Comparison of ENCODE assay signal across 13 cellular contexts in the genomic region with DNA sequence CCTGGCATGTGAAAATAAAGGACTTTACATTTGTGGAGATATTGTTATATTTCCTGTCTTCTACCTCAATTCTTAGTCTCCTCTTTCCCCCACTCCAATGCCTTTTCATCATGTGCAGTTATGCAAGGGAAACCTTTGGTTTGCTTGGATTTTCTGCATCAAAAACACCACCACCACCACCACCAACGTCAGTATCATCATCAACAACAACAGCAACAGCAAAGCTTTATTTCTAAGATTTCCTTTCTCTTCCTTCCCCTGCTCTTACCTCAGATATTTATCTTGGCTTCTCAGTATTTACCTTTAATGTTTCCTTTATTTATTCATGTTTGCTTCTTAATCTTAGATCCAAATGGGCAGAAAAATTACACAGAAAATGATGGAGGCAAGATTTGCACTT. TPM values are rescaled to one million over a fixed set of nuclear protein-coding genes. Genes with fewer than 3 reads are reported as not detected.
A peak's percentile ranks its signal among the peaks of the same experiment; 100 is the strongest.
DNase-seq lines count a peak whose midpoint lies in the region; ATAC-seq lines count a peak whose summit lies in the region.
"Had no signal": no experiment of that assay in that cellular context is flagged by ENCODE, and none has a peak within 500 bp of the region (broad histone marks: within the 10 kb centered on the region; RNA-seq: fewer than 3 reads in every experiment).

No MANE protein-coding gene starts in this region.

- ATAC-seq in activated naive CD4-positive, alpha-beta T cell treated with anti-CD3 and anti-CD28 coated beads, Interleukin-2, amount 50 U/mL, for 72 hours = no peak
- ATAC-seq in T-cell (replicated peaks in 1 of 4) (peak in 3 of 4 experiments; percentile 23 to 45 (median 27)), GM18873 (IDR thresholded peaks at IDR 0.05; ENCODE audit: low FRiP score, unreplicated experiment) (no peak)
- no peak for ATAC-seq in activated CD4-positive, CD25-positive, alpha-beta regulatory T cell treated with anti-CD3 and anti-CD28 coated beads, Interleukin-2, amount 50 U/mL, for 24 hours
- ATAC-seq: A549, GM23338 had no signal

- H3K4me1 Mint-ChIP-seq in activated naive CD4-positive, alpha-beta T cell treated with anti-CD3 and anti-CD28 coated beads, Interleukin-2, amount 10 ng/mL, durations not matched to agents 7 days and 5 days = peaks cover 26% of the 10 kb centered on the region
- H3K4me1 Mint-ChIP-seq in T-cell = peaks cover 21 to 25% (median 22%) of the 10 kb centered on the region in 3 donors
- H3K4me1 Mint-ChIP-seq in activated naive CD8-positive, alpha-beta T cell treated with anti-CD3 and anti-CD28 coated beads for 36 hours = peaks cover 8% of the 10 kb centered on the region

- peaks cover 4% of the 10 kb centered on the region for H3K9me3 Mint-ChIP-seq in activated naive CD4-positive, alpha-beta T cell treated with anti-CD3 and anti-CD28 coated beads, Interleukin-2, amount 10 ng/mL, durations not matched to agents 7 days and 5 days
- H3K9me3 Mint-ChIP-seq in activated naive CD4-positive, alpha-beta T cell treated with anti-CD3 and anti-CD28 coated beads, Interleukin-2, amount 50 U/mL, for 72 hours = peaks cover 0 to 4% of the 10 kb centered on the region in 2 donors
- H3K9me3 Mint-ChIP-seq in T-cell = no peaks in the 10 kb centered on the region
- H3K9me3 Mint-ChIP-seq in activated naive CD8-positive, alpha-beta T cell treated with anti-CD3 and anti-CD28 coated beads for 36 hours = no peaks in the 10 kb centered on the region

- H3K36me3 Mint-ChIP-seq in activated naive CD4-positive, alpha-beta T cell treated with anti-CD3 and anti-CD28 coated beads, Interleukin-2, amount 10 ng/mL, durations not matched to agents 7 days and 5 days = no peaks in the 10 kb centered on the region
- peaks cover 0 to 5% of the 10 kb centered on the region in 2 donors for H3K36me3 Mint-ChIP-seq in activated naive CD4-positive, alpha-beta T cell treated with anti-CD3 and anti-CD28 coated beads, Interleukin-2, amount 50 U/mL, for 72 hours
- no peaks in the 10 kb centered on the region for H3K36me3 Mint-ChIP-seq in T-cell
- no peaks in the 10 kb centered on the region for H3K36me3 Mint-ChIP-seq in activated naive CD8-positive, alpha-beta T cell treated with anti-CD3 and anti-CD28 coated beads for 36 hours

- no peak for DNase-seq in activated naive CD4-positive, alpha-beta T cell treated with anti-CD3 and anti-CD28 coated beads, Interleukin-2, amount 10 ng/mL, durations not matched to agents 7 days and 5 days
- DNase-seq in activated naive CD4-positive, alpha-beta T cell treated with anti-CD3 and anti-CD28 coated beads, Interleukin-2, amount 50 U/mL, for 72 hours (ENCODE audit: low spot score in 2 of 2) = no peak
- no peak for DNase-seq in T-cell
- peak; percentile 39 for DNase-seq in central memory CD4-positive, alpha-beta T cell
- no peak for DNase-seq in activated naive CD8-positive, alpha-beta T cell treated with anti-CD3 and anti-CD28 coated beads for 36 hours
- DNase-seq: BE2C, DMS53, GF-D8, H7 had no signal

- CTCF ChIA-PET in activated naive CD4-positive, alpha-beta T cell treated with anti-CD3 and anti-CD28 coated beads, Interleukin-2, amount 10 ng/mL, durations not matched to agents 7 days and 5 days (lab: Charles Lee) = interaction anchor here (1.0 kb wide), 1 partner anchor 98 kb away, joined by 3 read pairs; no protein-coding TSS in a partner anchor
- CTCF ChIA-PET in T-cell (lab: Charles Lee) = interaction anchor here in 1 of 2 donors (0.6 kb wide), 2 partner anchors 36 to 39 kb away, joined by 3 read pairs; no protein-coding TSS in a partner anchor

- POLR2A ChIA-PET in T-cell (lab: Charles Lee) = no interaction called here

- no peak overlapping the region for H3K4me3 Mint-ChIP-seq in activated naive CD4-positive, alpha-beta T cell treated with anti-CD3 and anti-CD28 coated beads, Interleukin-2, amount 10 ng/mL, durations not matched to agents 7 days and 5 days
- H3K4me3 Mint-ChIP-seq in T-cell = no peak overlapping the region
- H3K4me3 Mint-ChIP-seq in activated naive CD8-positive, alpha-beta T cell treated with anti-CD3 and anti-CD28 coated beads for 36 hours = no peak overlapping the region
- H3K4me3 Mint-ChIP-seq: GM23338 had no signal

- peak overlapping the region; percentile 6 for H3K27ac Mint-ChIP-seq in activated naive CD4-positive, alpha-beta T cell treated with anti-CD3 and anti-CD28 coated beads, Interleukin-2, amount 10 ng/mL, durations not matched to agents 7 days and 5 days
- no peak overlapping the region for H3K27ac Mint-ChIP-seq in activated naive CD4-positive, alpha-beta T cell treated with anti-CD3 and anti-CD28 coated beads, Interleukin-2, amount 50 U/mL, for 72 hours
- H3K27ac Mint-ChIP-seq in T-cell = peak overlapping the region; percentile 64 to 73
- H3K27ac Mint-ChIP-seq in activated naive CD8-positive, alpha-beta T cell treated with anti-CD3 and anti-CD28 coated beads for 36 hours = no peak overlapping the region
- H3K27ac Mint-ChIP-seq: GM23338 had no signal

- H3K27me3 Mint-ChIP-seq in activated naive CD4-positive, alpha-beta T cell treated with anti-CD3 and anti-CD28 coated beads, Interleukin-2, amount 10 ng/mL, durations not matched to agents 7 days and 5 days = peaks cover 3% of the 10 kb centered on the region
- H3K27me3 Mint-ChIP-seq in T-cell = no peaks in the 10 kb centered on the region
- H3K27me3 Mint-ChIP-seq in activated naive CD8-positive, alpha-beta T cell treated with anti-CD3 and anti-CD28 coated beads for 36 hours = no peaks in the 10 kb centered on the region

RNA-seq across cellular contexts. Expression of gene CXCR4, which starts 26.1 kb away (rescaled TPM):
- total RNA-seq in activated naive CD4-positive, alpha-beta T cell treated with anti-CD3 and anti-CD28 coated beads, Interleukin-2, amount 50 U/mL, for 72 hours = 100 to 1,000 TPM; 104 to 196 TPM
- total RNA-seq in T-cell = 1,000 to 10,000 TPM in 2 of 5 donors, 100 to 1,000 TPM in 3; 274 to 1,514 (median 326) TPM
- total RNA-seq in activated naive CD8-positive, alpha-beta T cell treated with anti-CD3 and anti-CD28 coated beads for 36 hours = 10 to 100 TPM; 56.4 to 57.7 TPM

Comparison
In these comparisons a context has a peak if more than half of its experiments do, and no peak if none do; other contexts are left out.
1. H3K27ac Mint-ChIP-seq: peak in activated naive CD4-positive, alpha-beta T cell treated with anti-CD3 and anti-CD28 coated beads, Interleukin-2, amount 10 ng/mL, durations not matched to agents 7 days and 5 days (single experiment) and T-cell (2 of 2); none in activated naive CD4-positive, alpha-beta T cell treated with anti-CD3 and anti-CD28 coated beads, Interleukin-2, amount 50 U/mL, for 72 hours (0 of 2) and activated naive CD8-positive, alpha-beta T cell treated with anti-CD3 and anti-CD28 coated beads for 36 hours (single experiment).
2. ATAC-seq: peak in T-cell (3 of 4); none in activated naive CD4-positive, alpha-beta T cell treated with anti-CD3 and anti-CD28 coated beads, Interleukin-2, amount 50 U/mL, for 72 hours (0 of 2), activated CD4-positive, CD25-positive, alpha-beta regulatory T cell treated with anti-CD3 and anti-CD28 coated beads, Interleukin-2, amount 50 U/mL, for 24 hours (0 of 2) and GM18873 (single experiment).